In genomic region chr1:224358288-224358687, GRCh38 we compare ENCODE assay signal across 8 cellular contexts. TPM values are rescaled to one million over a fixed set of nuclear protein-coding genes. Genes with fewer than 3 reads are reported as not detected.
DNase-seq lines count a peak whose midpoint lies in the region; ATAC-seq and TF ChIP-seq lines count a peak whose summit lies in the region.

No MANE protein-coding gene starts in this region.

- H3K27me3 ChIP-seq in CD4-positive, CD25-positive, alpha-beta regulatory T cell (ENCODE audit: control insufficient read depth, insufficient read depth, low read length): no peaks in the 10 kb centered on the region
- H3K27me3 ChIP-seq in MG63 (no peaks in the 10 kb centered on the region), dorsolateral prefrontal cortex (no peaks in the 10 kb centered on the region)

- H3K36me3 Mint-ChIP-seq in CD4-positive, CD25-positive, alpha-beta regulatory T cell: peaks cover 11% of the 10 kb centered on the region
- peaks cover 38% of the 10 kb centered on the region for H3K36me3 Mint-ChIP-seq in nephron progenitor cell (ENCODE audit: low read depth)

- peaks cover 4% of the 10 kb centered on the region for H3K36me3 ChIP-seq in CD4-positive, CD25-positive, alpha-beta regulatory T cell (ENCODE audit: control insufficient read depth, insufficient read depth, low read length)
- peaks cover 29% of the 10 kb centered on the region for H3K36me3 ChIP-seq in MG63

- intact Hi-C loops in dorsolateral prefrontal cortex (cut with DNase I): loop anchor here in 1 of 2 donors (5.0 kb wide), 1 partner anchor 99 kb away; no protein-coding TSS in a partner anchor

- peaks cover 37% of the 10 kb centered on the region for H3K4me1 ChIP-seq in CD4-positive, CD25-positive, alpha-beta regulatory T cell (ENCODE audit: control insufficient read depth, insufficient read depth, low read length, poor library complexity, severe bottlenecking)

- no peak for DNase-seq in CD4-positive, CD25-positive, alpha-beta regulatory T cell
- DNase-seq in MG63 (no peak), dorsolateral prefrontal cortex (no peak), nephron progenitor cell (no peak), cortex of kidney (lab: John Stamatoyannopoulos, UW) (no peak), NCI-H2227 treated with DMSO at 0.1 percent for 48 hours (lab: John Stamatoyannopoulos, UW) (no peak)

- ATAC-seq in CD4-positive, CD25-positive, alpha-beta regulatory T cell (ENCODE audit: low read depth in 2 of 2): no peak
- ATAC-seq in HG02970 (IDR thresholded peaks at IDR 0.05; ENCODE audit: low FRiP score, unreplicated experiment) (no peak), HG03280 (IDR thresholded peaks at IDR 0.05; ENCODE audit: unreplicated experiment) (no peak)

- peak overlapping the region in 1 of 3 donors; percentile 90 for H3K27ac Mint-ChIP-seq in CD4-positive, CD25-positive, alpha-beta regulatory T cell
- H3K27ac Mint-ChIP-seq in nephron progenitor cell: no peak overlapping the region

- H3K4me3 Mint-ChIP-seq in CD4-positive, CD25-positive, alpha-beta regulatory T cell: peak overlapping the region; percentile 90 to 93 (median 92)
- peak overlapping the region; percentile 90 for H3K4me3 Mint-ChIP-seq in nephron progenitor cell

- H3K9me3 ChIP-seq in CD4-positive, CD25-positive, alpha-beta regulatory T cell (ENCODE audit: control insufficient read depth in 2 of 2, low read length in 2 of 2): no peaks in the 10 kb centered on the region
- no peaks in the 10 kb centered on the region for H3K9me3 ChIP-seq in MG63

- H3K4me1 Mint-ChIP-seq in CD4-positive, CD25-positive, alpha-beta regulatory T cell: peaks cover 30 to 56% (median 42%) of the 10 kb centered on the region in 4 donors
- H3K4me1 Mint-ChIP-seq in nephron progenitor cell: peaks cover 21% of the 10 kb centered on the region

- H3K27ac ChIP-seq in CD4-positive, CD25-positive, alpha-beta regulatory T cell (ENCODE audit: insufficient read depth, low read length, poor library complexity, severe bottlenecking): no peak overlapping the region
- peak overlapping the region in 1 of 59 donors; percentile 17 for H3K27ac ChIP-seq in dorsolateral prefrontal cortex

- peaks cover 0 to 1% (median 0%) of the 10 kb centered on the region in 7 donors for H3K9me3 Mint-ChIP-seq in CD4-positive, CD25-positive, alpha-beta regulatory T cell
- peaks cover 19% of the 10 kb centered on the region for H3K9me3 Mint-ChIP-seq in nephron progenitor cell

- H3K4me3 ChIP-seq in CD4-positive, CD25-positive, alpha-beta regulatory T cell (ENCODE audit: low read depth, low read length): peak overlapping the region; percentile 73
- peak overlapping the region; percentile 78 for H3K4me3 ChIP-seq in MG63
- H3K4me3 ChIP-seq in dorsolateral prefrontal cortex: peak overlapping the region in 42 of 59 donors; percentile 4 to 98 (median 92)

- no peaks in the 10 kb centered on the region for H3K27me3 Mint-ChIP-seq in CD4-positive, CD25-positive, alpha-beta regulatory T cell
- H3K27me3 Mint-ChIP-seq in nephron progenitor cell (ENCODE audit: low read depth, poor library complexity): no peaks in the 10 kb centered on the region

- TF ChIP-seq CTCF in dorsolateral prefrontal cortex (IDR thresholded peaks at IDR 0.05 in 54 of 56, conservative IDR thresholded peaks at IDR 0.05 in 2 of 56; ENCODE audit: low read depth in 1 of 56, partially characterized antibody in 56 of 56) (no peak), nephron progenitor cell (IDR thresholded peaks at IDR 0.05) (no peak)

RNA-seq across cellular contexts. Expression of gene CNIH4, which starts 1.6 kb away (rescaled TPM):
- total RNA-seq in CD4-positive, CD25-positive, alpha-beta regulatory T cell: 20.5 TPM
- polyA plus RNA-seq in CD4-positive, CD25-positive, alpha-beta regulatory T cell: 10 to 100 TPM; 31.3 to 44.1 (median 40.6) TPM
- total RNA-seq in MG63 (2014; rRNA removed; shearing (Covaris generic); ENCODE audit: low replicate concordance): 30.9 and 114 TPM in 2 replicates
- 10 to 100 TPM; 20.5 to 44.8 (median 32.7) TPM for total RNA-seq in dorsolateral prefrontal cortex

RNA-seq across cellular contexts. Expression of gene NVL, which starts 28.3 kb away (rescaled TPM):
- 40.2 TPM for total RNA-seq in CD4-positive, CD25-positive, alpha-beta regulatory T cell
- 10 to 100 TPM in 3 of 4 donors, 1 to 10 TPM in 1; 9.0 to 17.0 (median 14.3) TPM for polyA plus RNA-seq in CD4-positive, CD25-positive, alpha-beta regulatory T cell
- 19.4 and 25.8 TPM in 2 replicates for total RNA-seq in MG63 (2014; rRNA removed; shearing (Covaris generic); ENCODE audit: low replicate concordance)
- total RNA-seq in dorsolateral prefrontal cortex: 10 to 100 TPM; 15.8 to 41.9 (median 24.8) TPM
